ENCODE assay signal across 9 cellular contexts in genomic region chr2:233855345-233855744, GRCh38. TPM values are rescaled to one million over a fixed set of nuclear protein-coding genes. Genes with fewer than 3 reads are reported as not detected.
DNase-seq lines count a peak whose midpoint lies in the region; ATAC-seq, FAIRE-seq and TF ChIP-seq lines count a peak whose summit lies in the region.
"Had no signal": no experiment of that assay in that cellular context is flagged by ENCODE, and none has a peak within 500 bp of the region (broad histone marks: within the 10 kb centered on the region; RNA-seq: fewer than 3 reads in every experiment).

No MANE protein-coding gene starts in this region.

- H3K27me3 Mint-ChIP-seq in activated T-cell treated with anti-CD3 and anti-CD28 coated beads, Interleukin-2, amount 50 U/mL, for 72 hours (ENCODE audit: low read depth): no peaks in the 10 kb centered on the region

- no peak overlapping the region for H3K27ac Mint-ChIP-seq in activated T-cell treated with anti-CD3 and anti-CD28 coated beads, Interleukin-2, amount 50 U/mL, for 72 hours

- peaks cover 36% of the 10 kb centered on the region for H3K4me1 Mint-ChIP-seq in activated T-cell treated with anti-CD3 and anti-CD28 coated beads, Interleukin-2, amount 50 U/mL, for 72 hours (ENCODE audit: low read depth)

- H3K4me3 ChIP-seq in SJSA1 (peak overlapping the region; percentile 84; the same call in 1 of the 2 replicates), esophagus muscularis mucosa (peak overlapping the region in 1 of 4 donors; percentile 60), skeletal muscle satellite cell (ENCODE audit: low read length) (peak overlapping the region; percentile 93)

- H3K36me3 ChIP-seq in SJSA1 (peaks cover 40% of the 10 kb centered on the region), esophagus muscularis mucosa (no peaks in the 10 kb centered on the region), skeletal muscle satellite cell (ENCODE audit: insufficient read depth, low read length) (peaks cover 4% of the 10 kb centered on the region)

- H3K9me3 ChIP-seq in SJSA1 (replicated peaks): no peaks in the 10 kb centered on the region; the same call in 1 of the 2 replicates
- no peaks in the 10 kb centered on the region for H3K9me3 ChIP-seq in esophagus muscularis mucosa
- H3K9me3 ChIP-seq in skeletal muscle satellite cell (replicated peaks; ENCODE audit: low read length): no peaks in the 10 kb centered on the region

- ATAC-seq in activated T-cell treated with anti-CD3 and anti-CD28 coated beads, Interleukin-2, amount 50 U/mL, for 72 hours (replicated peaks in 1 of 2): no peak
- no peak for ATAC-seq in HG03432 (IDR thresholded peaks at IDR 0.05; ENCODE audit: unreplicated experiment)

- FAIRE-seq in GM19239 (lab: Jason Lieb, UNC): no peak
- FAIRE-seq: bronchial epithelial cell had no signal

- TF ChIP-seq CTCF in esophagus muscularis mucosa (IDR thresholded peaks at IDR 0.05): no peak

- TF ChIP-seq EP300 in esophagus muscularis mucosa (IDR thresholded peaks at IDR 0.05): no peak

- peak overlapping the region; percentile 92 for H3K27ac ChIP-seq in SJSA1
- no peak overlapping the region for H3K27ac ChIP-seq in esophagus muscularis mucosa (replicated peaks in 1 of 4)

- H3K4me1 ChIP-seq in SJSA1 (replicated peaks) (peaks cover 32% of the 10 kb centered on the region), esophagus muscularis mucosa (peaks cover 8 to 28% (median 19%) of the 10 kb centered on the region in 4 donors), skeletal muscle satellite cell (ENCODE audit: control insufficient read depth, insufficient read depth, low read length) (peaks cover 19% of the 10 kb centered on the region)

- peak overlapping the region; percentile 86 for H3K9ac ChIP-seq in skeletal muscle satellite cell (ENCODE audit: low read depth, low read length)

- no peak for TF ChIP-seq POLR2A in esophagus muscularis mucosa (IDR thresholded peaks at IDR 0.05; ENCODE audit: low read depth)

- peak overlapping the region; percentile 91 for H3K4me2 ChIP-seq in skeletal muscle satellite cell (ENCODE audit: low read length)

- H3K27me3 ChIP-seq in SJSA1 (replicated peaks): no peaks in the 10 kb centered on the region
- peaks cover 0 to 20% (median 0%) of the 10 kb centered on the region in 4 donors for H3K27me3 ChIP-seq in esophagus muscularis mucosa
- no peaks in the 10 kb centered on the region for H3K27me3 ChIP-seq in skeletal muscle satellite cell (ENCODE audit: control insufficient read depth, insufficient read depth, low read length)

- intact Hi-C loops in esophagus muscularis mucosa (cut with DNase I): no loop called here

- peaks cover 8 to 23% of the 10 kb centered on the region in 2 donors for H3K36me3 Mint-ChIP-seq in activated T-cell treated with anti-CD3 and anti-CD28 coated beads, Interleukin-2, amount 50 U/mL, for 72 hours (ENCODE audit: insufficient read depth in 2 of 2)

- WGBS in esophagus muscularis mucosa: 94% methylated on average over 5 of the region's 5 CpGs

- no peaks in the 10 kb centered on the region for H3K9me3 Mint-ChIP-seq in activated T-cell treated with anti-CD3 and anti-CD28 coated beads, Interleukin-2, amount 50 U/mL, for 72 hours

- H3K4me3 Mint-ChIP-seq in activated T-cell treated with anti-CD3 and anti-CD28 coated beads, Interleukin-2, amount 50 U/mL, for 72 hours: peak overlapping the region; percentile 94 to 100

- DNase-seq in activated T-cell treated with anti-CD3 and anti-CD28 coated beads, Interleukin-2, amount 50 U/mL, for 72 hours: no peak
- DNase-seq in activated T-cell treated with anti-CD3 and anti-CD28 coated beads for 4 hours (no peak), SJSA1 (ENCODE audit: low read depth in 1 of 2, low spot score in 2 of 2) (no peak), esophagus muscularis mucosa (ENCODE audit: extremely low spot score) (peak; percentile 72), GM19239 (ENCODE audit: insufficient read length, low spot score) (no peak), kidney glomerular epithelial cell (lab: John Stamatoyannopoulos, UW) (no peak)

RNA-seq across cellular contexts. Expression of gene HJURP, which starts 1.0 kb away (rescaled TPM):
- total RNA-seq in activated T-cell treated with anti-CD3 and anti-CD28 coated beads, Interleukin-2, amount 50 U/mL, for 72 hours: 10 to 100 TPM; 84.3 to 93.5 TPM
- total RNA-seq in SJSA1 (2014; rRNA removed; shearing (Covaris generic)): 73.2 and 81.4 TPM in 2 replicates
- under 1 TPM in 3 of 4 donors, not detected in 1; under 0.01 to 0.23 (median 0.19) TPM for total RNA-seq in esophagus muscularis mucosa
- total RNA-seq in skeletal muscle satellite cell (2012; rRNA removed): 14.4 and 17.9 TPM in 2 replicates

Comparison
In these comparisons a context has a peak if more than half of its experiments do, and no peak if none do; other contexts are left out.
1. RNA of gene HJURP, which starts 1.0 kb away (total RNA-seq): 84.3 to 93.5 TPM in activated T-cell treated with anti-CD3 and anti-CD28 coated beads, Interleukin-2, amount 50 U/mL, for 72 hours and 73.2 to 81.4 TPM in SJSA1; under 0.01 to 0.23 TPM in esophagus muscularis mucosa; every median in the first group is over 10 times any median in the second.